In genomic region chr17:603405-604193, GRCh38 we compare ENCODE assay signal across 1 cellular context.
TF ChIP-seq lines count a peak whose summit lies in the region.

No MANE protein-coding gene starts in this region.

TF ChIP-seq in SK-N-SH treated with all-trans-retinoic acid at 6 μM for 48 hours, 23 proteins besides CTCF, POLR2A, EP300 and RAD21 (continued from another document):
- TF ChIP-seq ZNF565 (CRISPR knock-in tag; conservative IDR thresholded peaks at IDR 0.05; ENCODE audit: low read depth) (no peak), BACH2 (CRISPR knock-in tag; IDR thresholded peaks at IDR 0.05; ENCODE audit: borderline replicate concordance) (no peak; the same call in 1 of the 2 replicates), RARB (CRISPR knock-in tag; IDR thresholded peaks at IDR 0.05) (no peak), PATZ1 (CRISPR knock-in tag; IDR thresholded peaks at IDR 0.05; ENCODE audit: borderline replicate concordance) (no peak), ZFP3 (CRISPR knock-in tag; IDR thresholded peaks at IDR 0.05) (no peak)
